Comparison of ENCODE assay signal across 18 cellular contexts in genomic region chr14:75067212-75067611, GRCh38.
"Had no signal": no experiment of that assay in that cellular context is flagged by ENCODE, and none has a peak within 500 bp of the region (broad histone marks: within the 10 kb centered on the region; RNA-seq: fewer than 3 reads in every experiment).

No MANE protein-coding gene starts in this region.

- DNase-seq: activated CD4-positive, alpha-beta T cell treated with anti-CD3 and anti-CD28 coated beads for 1 hour; activated CD4-positive, alpha-beta T cell treated with anti-CD3 and anti-CD28 coated beads, Interleukin-2, amount 50 U/mL, for 4 hours; effector memory CD8-positive, alpha-beta T cell; foreskin fibroblast; kidney; mammary epithelial cell; midbrain; occipital lobe; spleen; stimulated activated CD4-positive, alpha-beta T cell treated with anti-CD3 and anti-CD28 coated beads, Interleukin-1b, Interleukin-23, amount 100 ng/mL, for 48 hours; stimulated activated CD8-positive, alpha-beta memory T cell treated with anti-CD3 and anti-CD28 coated beads, Interleukin-4, amount 100 ng/mL, for 48 hours; stimulated activated naive CD4-positive, alpha-beta T cell; WERI-Rb-1 had no signal

- H3K36me3 Mint-ChIP-seq: activated naive CD8-positive, alpha-beta T cell had no signal

- H3K4me3 Mint-ChIP-seq: activated naive CD8-positive, alpha-beta T cell; activated T-helper 1 cell treated with anti-CD3 and anti-CD28 coated beads, Interleukin-12 subunit alpha, Interleukin-12 subunit beta, Interleukin-2, Interleukin-4 antibody, amounts not matched to agents 30 ng/mL and 10 ng/mL and 1 ng/mL, durations not matched to agents 14 hours and 24 hours and 36 hours; effector memory CD8-positive, alpha-beta T cell had no signal

- H3K9me3 ChIP-seq: prostate gland, spleen had no signal

- H3K27me3 Mint-ChIP-seq: activated naive CD8-positive, alpha-beta T cell; effector memory CD8-positive, alpha-beta T cell had no signal

- H3K4me3 ChIP-seq: prostate gland, spleen had no signal

- H3K36me3 ChIP-seq: prostate gland, spleen had no signal

- H3K4me1 ChIP-seq: prostate gland had no signal

- H3K27me3 ChIP-seq: spleen had no signal

- H3K9me3 Mint-ChIP-seq: activated T-helper 1 cell treated with anti-CD3 and anti-CD28 coated beads, Interleukin-12 subunit alpha, Interleukin-12 subunit beta, Interleukin-2, Interleukin-4 antibody, amounts not matched to agents 30 ng/mL and 10 ng/mL and 1 ng/mL, durations not matched to agents 14 hours and 24 hours and 36 hours; effector memory CD8-positive, alpha-beta T cell had no signal

- H3K27ac Mint-ChIP-seq: activated naive CD8-positive, alpha-beta T cell; activated T-helper 1 cell treated with anti-CD3 and anti-CD28 coated beads, Interleukin-12 subunit alpha, Interleukin-12 subunit beta, Interleukin-2, Interleukin-4 antibody, amounts not matched to agents 30 ng/mL and 10 ng/mL and 1 ng/mL, durations not matched to agents 14 hours and 24 hours and 36 hours; effector memory CD8-positive, alpha-beta T cell had no signal

- ATAC-seq: effector memory CD8-positive, alpha-beta T cell; left lobe of liver; sciatic nerve had no signal

- H3K27ac ChIP-seq: WERI-Rb-1 had no signal
